ENCODE assay signal across 24 cellular contexts in the genomic region with DNA sequence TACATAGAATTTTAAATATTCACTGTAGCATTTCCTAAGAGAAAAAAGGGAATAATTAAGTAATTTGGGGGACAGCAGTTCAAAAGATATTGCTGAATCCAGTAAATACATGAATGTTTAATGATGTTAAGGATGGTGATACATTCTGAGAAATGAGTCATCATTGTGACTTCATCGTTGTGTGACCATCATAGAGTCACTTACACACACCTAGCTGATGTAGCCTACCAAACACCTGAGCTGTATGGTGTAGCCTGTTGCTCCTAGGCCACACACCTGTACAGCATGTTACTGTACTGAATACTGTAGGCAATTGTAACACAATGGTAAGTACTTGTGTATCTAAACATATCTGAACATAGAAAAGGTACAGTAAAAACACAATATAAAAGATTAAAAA. TPM values are rescaled to one million over a fixed set of nuclear protein-coding genes. Genes with fewer than 3 reads are reported as not detected.
DNase-seq lines count a peak whose midpoint lies in the region; ATAC-seq, FAIRE-seq and TF ChIP-seq lines count a peak whose summit lies in the region.
"Had no signal": no experiment of that assay in that cellular context is flagged by ENCODE, and none has a peak within 500 bp of the region (broad histone marks: within the 10 kb centered on the region; RNA-seq: fewer than 3 reads in every experiment).

No MANE protein-coding gene starts in this region.

- no peaks in the 10 kb centered on the region for H3K4me1 ChIP-seq in foreskin keratinocyte
- H3K4me1 ChIP-seq: BLaER1, SJCRH30 had no signal

- H3K4me3 Mint-ChIP-seq in activated T-cell treated with anti-CD3 and anti-CD28 coated beads, Interleukin-2, amount 50 U/mL, for 72 hours = no peak overlapping the region
- no peak overlapping the region for H3K4me3 Mint-ChIP-seq in activated T-helper 17 cell treated with anti-CD3 and anti-CD28 coated beads, Interleukin-2, amount 50 U/mL, for 72 hours
- H3K4me3 Mint-ChIP-seq: CD4-positive, alpha-beta T cell had no signal

- no peak for FAIRE-seq in RCC 7860 (lab: Jason Lieb, UNC)

- H3K4me1 Mint-ChIP-seq in activated T-cell treated with anti-CD3 and anti-CD28 coated beads, Interleukin-2, amount 50 U/mL, for 72 hours (ENCODE audit: low read depth) = peaks cover 6% of the 10 kb centered on the region
- peaks cover 3% of the 10 kb centered on the region for H3K4me1 Mint-ChIP-seq in activated T-helper 17 cell treated with anti-CD3 and anti-CD28 coated beads, Interleukin-2, amount 50 U/mL, for 72 hours

- no peaks in the 10 kb centered on the region for H3K27me3 Mint-ChIP-seq in activated T-cell treated with anti-CD3 and anti-CD28 coated beads, Interleukin-2, amount 50 U/mL, for 72 hours (ENCODE audit: low read depth)
- no peaks in the 10 kb centered on the region for H3K27me3 Mint-ChIP-seq in activated T-helper 17 cell treated with anti-CD3 and anti-CD28 coated beads, Interleukin-2, amount 50 U/mL, for 72 hours
- H3K27me3 Mint-ChIP-seq: CD4-positive, alpha-beta T cell had no signal

- no peak overlapping the region for H3K27ac ChIP-seq in foreskin keratinocyte
- H3K27ac ChIP-seq: BLaER1, SJCRH30 had no signal

- no peaks in the 10 kb centered on the region for H3K27me3 ChIP-seq in foreskin keratinocyte
- H3K27me3 ChIP-seq: BLaER1, SJCRH30 had no signal

- no peak for DNase-seq in activated T-cell treated with anti-CD3 and anti-CD28 coated beads, Interleukin-2, amount 50 U/mL, for 72 hours
- no peak for DNase-seq in activated T-cell treated with anti-CD3 and anti-CD28 coated beads, Interleukin-2, amount 50 U/mL, for 48 hours
- DNase-seq in DMS53 treated with DMSO at 0.1 percent for 48 hours (lab: John Stamatoyannopoulos, UW; ENCODE audit: unreplicated experiment) = peak; percentile 38
- no peak for DNase-seq in foreskin keratinocyte
- DNase-seq in kidney glomerular epithelial cell (lab: John Stamatoyannopoulos, UW) = no peak
- no peak for DNase-seq in RCC 7860 (ENCODE audit: low spot score)
- no peak for DNase-seq in AG08395 (ENCODE audit: low spot score)
- DNase-seq: Caco-2; CD4-positive, alpha-beta T cell; GDM1; GOT3; HCEC 1CT; Kasumi-1; NCI-H1694; NCI-H2081; NCI-H2171; NCI-H345; NCI-H524; NCI-H774; NK-92 treated with Interleukin-12 subunit alpha and Interleukin-12 subunit beta, amount 100 ng/mL, for 24 hours; SJCRH30 had no signal

- H3K36me3 Mint-ChIP-seq in activated T-cell treated with anti-CD3 and anti-CD28 coated beads, Interleukin-2, amount 50 U/mL, for 72 hours (ENCODE audit: insufficient read depth in 2 of 2) = no peaks in the 10 kb centered on the region
- no peaks in the 10 kb centered on the region for H3K36me3 Mint-ChIP-seq in activated T-helper 17 cell treated with anti-CD3 and anti-CD28 coated beads, Interleukin-2, amount 50 U/mL, for 72 hours (ENCODE audit: low read depth)

- H3K9me3 Mint-ChIP-seq in activated T-cell treated with anti-CD3 and anti-CD28 coated beads, Interleukin-2, amount 50 U/mL, for 72 hours = no peaks in the 10 kb centered on the region
- H3K9me3 Mint-ChIP-seq in activated T-helper 17 cell treated with anti-CD3 and anti-CD28 coated beads, Interleukin-2, amount 50 U/mL, for 72 hours = no peaks in the 10 kb centered on the region
- H3K9me3 Mint-ChIP-seq: CD4-positive, alpha-beta T cell had no signal

- ATAC-seq in activated T-cell treated with anti-CD3 and anti-CD28 coated beads, Interleukin-2, amount 50 U/mL, for 72 hours (replicated peaks in 1 of 2) = peak; percentile 72 to 76
- ATAC-seq in activated T-helper 17 cell treated with anti-CD3 and anti-CD28 coated beads, Interleukin-2, amount 50 U/mL, for 72 hours (replicated peaks) = peak; percentile 82
- peak; percentile 65 for ATAC-seq in foreskin keratinocyte
- ATAC-seq: Panc1 had no signal

- no peak for TF ChIP-seq CTCF in foreskin keratinocyte (conservative IDR thresholded peaks at IDR 0.05)

- no peak overlapping the region for H3K27ac Mint-ChIP-seq in activated T-cell treated with anti-CD3 and anti-CD28 coated beads, Interleukin-2, amount 50 U/mL, for 72 hours
- no peak overlapping the region for H3K27ac Mint-ChIP-seq in activated T-helper 17 cell treated with anti-CD3 and anti-CD28 coated beads, Interleukin-2, amount 50 U/mL, for 72 hours
- H3K27ac Mint-ChIP-seq: CD4-positive, alpha-beta T cell had no signal

RNA-seq across cellular contexts. Expression of a gene that starts 34.8 kb away (rescaled TPM):
- 1 to 10 TPM; 2.3 to 3.0 TPM for total RNA-seq in activated T-cell treated with anti-CD3 and anti-CD28 coated beads, Interleukin-2, amount 50 U/mL, for 72 hours
- total RNA-seq in activated T-helper 17 cell treated with anti-CD3 and anti-CD28 coated beads, Interleukin-2, amount 50 U/mL, for 72 hours = 1 to 10 TPM in 1 of 2 donors, under 1 TPM in 1; 0.76 to 1.2 TPM
- 3.4 and 5.3 TPM in 2 replicates for total RNA-seq in foreskin keratinocyte
- polyA plus RNA-seq in foreskin keratinocyte = 1.0 and 1.4 TPM in 2 replicates

RNA-seq across cellular contexts. Expression of a gene that starts 35.8 kb away (rescaled TPM):
- 10 to 100 TPM; 22.5 to 26.5 TPM for total RNA-seq in activated T-cell treated with anti-CD3 and anti-CD28 coated beads, Interleukin-2, amount 50 U/mL, for 72 hours
- total RNA-seq in activated T-helper 17 cell treated with anti-CD3 and anti-CD28 coated beads, Interleukin-2, amount 50 U/mL, for 72 hours = 10 to 100 TPM; 18.2 to 24.4 TPM
- total RNA-seq in foreskin keratinocyte = 11.9 and 12.3 TPM in 2 replicates
- 4.4 and 5.4 TPM in 2 replicates for polyA plus RNA-seq in foreskin keratinocyte

RNA-seq across cellular contexts. Expression of a gene that starts 48.1 kb away (rescaled TPM):
- 10 to 100 TPM; 10.0 to 10.4 TPM for total RNA-seq in activated T-cell treated with anti-CD3 and anti-CD28 coated beads, Interleukin-2, amount 50 U/mL, for 72 hours
- total RNA-seq in activated T-helper 17 cell treated with anti-CD3 and anti-CD28 coated beads, Interleukin-2, amount 50 U/mL, for 72 hours = 1 to 10 TPM; 5.5 to 8.2 TPM
- 11.9 and 12.3 TPM in 2 replicates for total RNA-seq in foreskin keratinocyte
- 2.6 and 2.9 TPM in 2 replicates for polyA plus RNA-seq in foreskin keratinocyte
